1 cellular context compared by ENCODE assay signal in the genomic region with DNA sequence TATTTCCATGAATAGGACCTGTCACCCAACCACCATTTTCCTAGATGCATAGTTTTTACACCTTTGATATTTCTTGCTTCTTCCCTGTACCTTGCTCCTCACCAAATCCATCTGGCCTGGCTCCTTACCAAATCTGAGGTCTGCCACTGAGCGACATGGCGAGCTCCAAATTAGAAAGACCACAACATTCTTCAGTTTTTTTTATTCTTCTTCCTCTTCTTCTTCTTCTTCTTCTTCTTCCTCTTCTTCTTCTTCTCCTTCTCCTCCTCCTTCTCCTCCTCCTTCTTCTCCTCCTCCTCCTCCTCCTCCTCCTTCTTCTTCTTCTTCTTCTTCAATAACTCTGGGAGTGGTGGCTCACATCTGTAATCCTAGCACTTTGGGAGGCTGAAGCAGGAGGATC.
TF ChIP-seq lines count a peak whose summit lies in the region.

No MANE protein-coding gene starts in this region.

TF ChIP-seq in K562, 482 proteins besides CTCF, POLR2A, EP300 and RAD21 (continued from another document and continues in another):
- TF ChIP-seq, protein P1, sequence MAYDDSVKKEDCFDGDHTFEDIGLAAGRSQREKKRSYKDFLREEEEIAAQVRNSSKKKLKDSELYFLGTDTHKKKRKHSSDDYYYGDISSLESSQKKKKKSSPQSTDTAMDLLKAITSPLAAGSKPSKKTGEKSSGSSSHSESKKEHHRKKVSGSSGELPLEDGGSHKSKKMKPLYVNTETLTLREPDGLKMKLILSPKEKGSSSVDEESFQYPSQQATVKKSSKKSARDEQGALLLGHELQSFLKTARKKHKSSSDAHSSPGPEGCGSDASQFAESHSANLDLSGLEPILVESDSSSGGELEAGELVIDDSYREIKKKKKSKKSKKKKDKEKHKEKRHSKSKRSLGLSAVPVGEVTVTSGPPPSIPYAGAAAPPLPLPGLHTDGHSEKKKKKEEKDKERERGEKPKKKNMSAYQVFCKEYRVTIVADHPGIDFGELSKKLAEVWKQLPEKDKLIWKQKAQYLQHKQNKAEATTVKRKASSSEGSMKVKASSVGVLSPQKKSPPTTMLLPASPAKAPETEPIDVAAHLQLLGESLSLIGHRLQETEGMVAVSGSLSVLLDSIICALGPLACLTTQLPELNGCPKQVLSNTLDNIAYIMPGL (CRISPR knock-in tag; IDR thresholded peaks at IDR 0.05) = no peak
- TF ChIP-seq KDM1A (IDR thresholded peaks at IDR 0.05) = peak; percentile 60 to 64; a peak in 3 of 4 replicates
- TF ChIP-seq, protein P2, sequence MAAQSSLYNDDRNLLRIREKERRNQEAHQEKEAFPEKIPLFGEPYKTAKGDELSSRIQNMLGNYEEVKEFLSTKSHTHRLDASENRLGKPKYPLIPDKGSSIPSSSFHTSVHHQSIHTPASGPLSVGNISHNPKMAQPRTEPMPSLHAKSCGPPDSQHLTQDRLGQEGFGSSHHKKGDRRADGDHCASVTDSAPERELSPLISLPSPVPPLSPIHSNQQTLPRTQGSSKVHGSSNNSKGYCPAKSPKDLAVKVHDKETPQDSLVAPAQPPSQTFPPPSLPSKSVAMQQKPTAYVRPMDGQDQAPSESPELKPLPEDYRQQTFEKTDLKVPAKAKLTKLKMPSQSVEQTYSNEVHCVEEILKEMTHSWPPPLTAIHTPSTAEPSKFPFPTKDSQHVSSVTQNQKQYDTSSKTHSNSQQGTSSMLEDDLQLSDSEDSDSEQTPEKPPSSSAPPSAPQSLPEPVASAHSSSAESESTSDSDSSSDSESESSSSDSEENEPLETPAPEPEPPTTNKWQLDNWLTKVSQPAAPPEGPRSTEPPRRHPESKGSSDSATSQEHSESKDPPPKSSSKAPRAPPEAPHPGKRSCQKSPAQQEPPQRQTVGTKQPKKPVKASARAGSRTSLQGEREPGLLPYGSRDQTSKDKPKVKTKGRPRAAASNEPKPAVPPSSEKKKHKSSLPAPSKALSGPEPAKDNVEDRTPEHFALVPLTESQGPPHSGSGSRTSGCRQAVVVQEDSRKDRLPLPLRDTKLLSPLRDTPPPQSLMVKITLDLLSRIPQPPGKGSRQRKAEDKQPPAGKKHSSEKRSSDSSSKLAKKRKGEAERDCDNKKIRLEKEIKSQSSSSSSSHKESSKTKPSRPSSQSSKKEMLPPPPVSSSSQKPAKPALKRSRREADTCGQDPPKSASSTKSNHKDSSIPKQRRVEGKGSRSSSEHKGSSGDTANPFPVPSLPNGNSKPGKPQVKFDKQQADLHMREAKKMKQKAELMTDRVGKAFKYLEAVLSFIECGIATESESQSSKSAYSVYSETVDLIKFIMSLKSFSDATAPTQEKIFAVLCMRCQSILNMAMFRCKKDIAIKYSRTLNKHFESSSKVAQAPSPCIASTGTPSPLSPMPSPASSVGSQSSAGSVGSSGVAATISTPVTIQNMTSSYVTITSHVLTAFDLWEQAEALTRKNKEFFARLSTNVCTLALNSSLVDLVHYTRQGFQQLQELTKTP (IDR thresholded peaks at IDR 0.05; ENCODE audit: low read depth in 1 of 2, partially characterized antibody in 2 of 2) = peak in 1 of 2 experiments; percentile 43
- TF ChIP-seq, protein P3, sequence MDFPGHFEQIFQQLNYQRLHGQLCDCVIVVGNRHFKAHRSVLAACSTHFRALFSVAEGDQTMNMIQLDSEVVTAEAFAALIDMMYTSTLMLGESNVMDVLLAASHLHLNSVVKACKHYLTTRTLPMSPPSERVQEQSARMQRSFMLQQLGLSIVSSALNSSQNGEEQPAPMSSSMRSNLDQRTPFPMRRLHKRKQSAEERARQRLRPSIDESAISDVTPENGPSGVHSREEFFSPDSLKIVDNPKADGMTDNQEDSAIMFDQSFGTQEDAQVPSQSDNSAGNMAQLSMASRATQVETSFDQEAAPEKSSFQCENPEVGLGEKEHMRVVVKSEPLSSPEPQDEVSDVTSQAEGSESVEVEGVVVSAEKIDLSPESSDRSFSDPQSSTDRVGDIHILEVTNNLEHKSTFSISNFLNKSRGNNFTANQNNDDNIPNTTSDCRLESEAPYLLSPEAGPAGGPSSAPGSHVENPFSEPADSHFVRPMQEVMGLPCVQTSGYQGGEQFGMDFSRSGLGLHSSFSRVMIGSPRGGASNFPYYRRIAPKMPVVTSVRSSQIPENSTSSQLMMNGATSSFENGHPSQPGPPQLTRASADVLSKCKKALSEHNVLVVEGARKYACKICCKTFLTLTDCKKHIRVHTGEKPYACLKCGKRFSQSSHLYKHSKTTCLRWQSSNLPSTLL (IDR thresholded peaks at IDR 0.05) = peak; percentile 47; the same call in 1 of the 2 replicates
- no peak for TF ChIP-seq FOS (IDR thresholded peaks at IDR 0.05; ENCODE audit: extremely low read depth, insufficient read length)
- no peak for TF ChIP-seq SRSF3 (IDR thresholded peaks at IDR 0.05; ENCODE audit: insufficient read depth, low read length)
- TF ChIP-seq, protein P4, sequence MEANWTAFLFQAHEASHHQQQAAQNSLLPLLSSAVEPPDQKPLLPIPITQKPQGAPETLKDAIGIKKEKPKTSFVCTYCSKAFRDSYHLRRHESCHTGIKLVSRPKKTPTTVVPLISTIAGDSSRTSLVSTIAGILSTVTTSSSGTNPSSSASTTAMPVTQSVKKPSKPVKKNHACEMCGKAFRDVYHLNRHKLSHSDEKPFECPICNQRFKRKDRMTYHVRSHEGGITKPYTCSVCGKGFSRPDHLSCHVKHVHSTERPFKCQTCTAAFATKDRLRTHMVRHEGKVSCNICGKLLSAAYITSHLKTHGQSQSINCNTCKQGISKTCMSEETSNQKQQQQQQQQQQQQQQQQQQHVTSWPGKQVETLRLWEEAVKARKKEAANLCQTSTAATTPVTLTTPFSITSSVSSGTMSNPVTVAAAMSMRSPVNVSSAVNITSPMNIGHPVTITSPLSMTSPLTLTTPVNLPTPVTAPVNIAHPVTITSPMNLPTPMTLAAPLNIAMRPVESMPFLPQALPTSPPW (CRISPR knock-in tag; IDR thresholded peaks at IDR 0.05) = no peak
- no peak for TF ChIP-seq SIN3A (IDR thresholded peaks at IDR 0.05; ENCODE audit: borderline replicate concordance in 2 of 2, control insufficient read depth in 1 of 2, low read depth in 2 of 2, low read length in 2 of 2)
- TF ChIP-seq SMARCA4 (IDR thresholded peaks at IDR 0.05) = no peak
- no peak for TF ChIP-seq ZNF12 (CRISPR knock-in tag; IDR thresholded peaks at IDR 0.05)
- TF ChIP-seq RBM22 (IDR thresholded peaks at IDR 0.05; ENCODE audit: low read depth, low read length, poor library complexity, severe bottlenecking) = no peak
- no peak for TF ChIP-seq TBP (optimal IDR thresholded peaks at IDR 0.05; ENCODE audit: low read depth, low read length)
- peak; percentile 94 for TF ChIP-seq THRAP3 (IDR thresholded peaks at IDR 0.05; ENCODE audit: borderline replicate concordance)
- TF ChIP-seq BRCA1 (IDR thresholded peaks at IDR 0.05) = no peak
- no peak for TF ChIP-seq BRCA1 (CRISPR knock-in tag; IDR thresholded peaks at IDR 0.05)
- no peak for TF ChIP-seq STAT5A (IDR thresholded peaks at IDR 0.05; ENCODE audit: borderline replicate concordance, low read length)
- TF ChIP-seq HDAC6 (IDR thresholded peaks at IDR 0.05; ENCODE audit: low read depth, low read length) = no peak
- TF ChIP-seq ZNF239 (CRISPR knock-in tag; IDR thresholded peaks at IDR 0.05) = no peak
- TF ChIP-seq SMARCC2 (IDR thresholded peaks at IDR 0.05; ENCODE audit: low read depth) = no peak
- 0 out of 2 replicates have a peak, but pooled peaks have one; percentile 7 for TF ChIP-seq RAD51 (IDR thresholded peaks at IDR 0.05; ENCODE audit: borderline replicate concordance, low read depth)
- TF ChIP-seq NUFIP1 (IDR thresholded peaks at IDR 0.05; ENCODE audit: partially characterized antibody) = no peak
- TF ChIP-seq CBX3 (IDR thresholded peaks at IDR 0.05; ENCODE audit: borderline replicate concordance in 1 of 2, low read length in 2 of 2) = no peak
- TF ChIP-seq C11orf30 (IDR thresholded peaks at IDR 0.05; ENCODE audit: low read depth) = no peak
- TF ChIP-seq MTA2 (IDR thresholded peaks at IDR 0.05; ENCODE audit: low read depth) = peak; percentile 40
- TF ChIP-seq PHF20 (IDR thresholded peaks at IDR 0.05; ENCODE audit: partially characterized antibody) = no peak
- TF ChIP-seq PURB (CRISPR knock-in tag; IDR thresholded peaks at IDR 0.05; ENCODE audit: low read depth) = no peak
- no peak for TF ChIP-seq ZNF347 (CRISPR knock-in tag; IDR thresholded peaks at IDR 0.05; ENCODE audit: low read depth)
- no peak for TF ChIP-seq SOX6 (IDR thresholded peaks at IDR 0.05)
- TF ChIP-seq ZNF197 (CRISPR knock-in tag; IDR thresholded peaks at IDR 0.05; ENCODE audit: low read depth) = no peak
- 0 out of 2 replicates have a peak, but pooled peaks have one; percentile 30 for TF ChIP-seq RHOXF2B (CRISPR knock-in tag; conservative IDR thresholded peaks at IDR 0.05)
- no peak for TF ChIP-seq ZNF324 (CRISPR knock-in tag; IDR thresholded peaks at IDR 0.05)
- TF ChIP-seq ETS2 (tag; IDR thresholded peaks at IDR 0.05; ENCODE audit: borderline replicate concordance, poor library complexity, severe bottlenecking) = no peak
- no peak for TF ChIP-seq KLF1 (tag; IDR thresholded peaks at IDR 0.05)
- TF ChIP-seq BCOR (IDR thresholded peaks at IDR 0.05) = peak; percentile 53; the same call in 1 of the 2 replicates
- TF ChIP-seq NEUROD1 (IDR thresholded peaks at IDR 0.05; ENCODE audit: borderline replicate concordance, low read depth, low read length, partially characterized antibody) = no peak
- TF ChIP-seq HNRNPLL (IDR thresholded peaks at IDR 0.05; ENCODE audit: low read depth, low read length, poor library complexity, severe bottlenecking) = no peak
- no peak for TF ChIP-seq ZNF253 (CRISPR knock-in tag; conservative IDR thresholded peaks at IDR 0.05)
- TF ChIP-seq GABPA (tag; conservative IDR thresholded peaks at IDR 0.05; ENCODE audit: low read depth) = no peak
- TF ChIP-seq MIER1 (IDR thresholded peaks at IDR 0.05; ENCODE audit: low read depth) = 0 out of 2 replicates have a peak, but pooled peaks have one; percentile 20
- peak; percentile 83 for TF ChIP-seq ARID2 (IDR thresholded peaks at IDR 0.05)
- TF ChIP-seq HNRNPH1 (optimal IDR thresholded peaks at IDR 0.05; ENCODE audit: low read depth, low read length) = no peak
- TF ChIP-seq, protein P5, sequence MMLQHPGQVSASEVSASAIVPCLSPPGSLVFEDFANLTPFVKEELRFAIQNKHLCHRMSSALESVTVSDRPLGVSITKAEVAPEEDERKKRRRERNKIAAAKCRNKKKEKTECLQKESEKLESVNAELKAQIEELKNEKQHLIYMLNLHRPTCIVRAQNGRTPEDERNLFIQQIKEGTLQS (IDR thresholded peaks at IDR 0.05) = no peak
- TF ChIP-seq, protein P5 (CRISPR knock-in tag; conservative IDR thresholded peaks at IDR 0.05) = no peak
- no peak for TF ChIP-seq ZNF584 (CRISPR knock-in tag; IDR thresholded peaks at IDR 0.05; ENCODE audit: low read depth)
- no peak for TF ChIP-seq ZNF785 (CRISPR knock-in tag; IDR thresholded peaks at IDR 0.05)
- TF ChIP-seq L3MBTL2 (IDR thresholded peaks at IDR 0.05) = no peak
- TF ChIP-seq ARNT (IDR thresholded peaks at IDR 0.05) = peak in 1 of 2 experiments; percentile 61; a peak in 1 of 4 replicates
- no peak for TF ChIP-seq MTA3 (IDR thresholded peaks at IDR 0.05; ENCODE audit: borderline replicate concordance)
- no peak for TF ChIP-seq NONO (IDR thresholded peaks at IDR 0.05; ENCODE audit: low read depth in 2 of 2, low read length in 1 of 2)
- TF ChIP-seq ZKSCAN8 (CRISPR knock-in tag; IDR thresholded peaks at IDR 0.05) = no peak
- TF ChIP-seq ZKSCAN1 (IDR thresholded peaks at IDR 0.05; ENCODE audit: low read depth, low read length) = no peak
- TF ChIP-seq, protein P6, sequence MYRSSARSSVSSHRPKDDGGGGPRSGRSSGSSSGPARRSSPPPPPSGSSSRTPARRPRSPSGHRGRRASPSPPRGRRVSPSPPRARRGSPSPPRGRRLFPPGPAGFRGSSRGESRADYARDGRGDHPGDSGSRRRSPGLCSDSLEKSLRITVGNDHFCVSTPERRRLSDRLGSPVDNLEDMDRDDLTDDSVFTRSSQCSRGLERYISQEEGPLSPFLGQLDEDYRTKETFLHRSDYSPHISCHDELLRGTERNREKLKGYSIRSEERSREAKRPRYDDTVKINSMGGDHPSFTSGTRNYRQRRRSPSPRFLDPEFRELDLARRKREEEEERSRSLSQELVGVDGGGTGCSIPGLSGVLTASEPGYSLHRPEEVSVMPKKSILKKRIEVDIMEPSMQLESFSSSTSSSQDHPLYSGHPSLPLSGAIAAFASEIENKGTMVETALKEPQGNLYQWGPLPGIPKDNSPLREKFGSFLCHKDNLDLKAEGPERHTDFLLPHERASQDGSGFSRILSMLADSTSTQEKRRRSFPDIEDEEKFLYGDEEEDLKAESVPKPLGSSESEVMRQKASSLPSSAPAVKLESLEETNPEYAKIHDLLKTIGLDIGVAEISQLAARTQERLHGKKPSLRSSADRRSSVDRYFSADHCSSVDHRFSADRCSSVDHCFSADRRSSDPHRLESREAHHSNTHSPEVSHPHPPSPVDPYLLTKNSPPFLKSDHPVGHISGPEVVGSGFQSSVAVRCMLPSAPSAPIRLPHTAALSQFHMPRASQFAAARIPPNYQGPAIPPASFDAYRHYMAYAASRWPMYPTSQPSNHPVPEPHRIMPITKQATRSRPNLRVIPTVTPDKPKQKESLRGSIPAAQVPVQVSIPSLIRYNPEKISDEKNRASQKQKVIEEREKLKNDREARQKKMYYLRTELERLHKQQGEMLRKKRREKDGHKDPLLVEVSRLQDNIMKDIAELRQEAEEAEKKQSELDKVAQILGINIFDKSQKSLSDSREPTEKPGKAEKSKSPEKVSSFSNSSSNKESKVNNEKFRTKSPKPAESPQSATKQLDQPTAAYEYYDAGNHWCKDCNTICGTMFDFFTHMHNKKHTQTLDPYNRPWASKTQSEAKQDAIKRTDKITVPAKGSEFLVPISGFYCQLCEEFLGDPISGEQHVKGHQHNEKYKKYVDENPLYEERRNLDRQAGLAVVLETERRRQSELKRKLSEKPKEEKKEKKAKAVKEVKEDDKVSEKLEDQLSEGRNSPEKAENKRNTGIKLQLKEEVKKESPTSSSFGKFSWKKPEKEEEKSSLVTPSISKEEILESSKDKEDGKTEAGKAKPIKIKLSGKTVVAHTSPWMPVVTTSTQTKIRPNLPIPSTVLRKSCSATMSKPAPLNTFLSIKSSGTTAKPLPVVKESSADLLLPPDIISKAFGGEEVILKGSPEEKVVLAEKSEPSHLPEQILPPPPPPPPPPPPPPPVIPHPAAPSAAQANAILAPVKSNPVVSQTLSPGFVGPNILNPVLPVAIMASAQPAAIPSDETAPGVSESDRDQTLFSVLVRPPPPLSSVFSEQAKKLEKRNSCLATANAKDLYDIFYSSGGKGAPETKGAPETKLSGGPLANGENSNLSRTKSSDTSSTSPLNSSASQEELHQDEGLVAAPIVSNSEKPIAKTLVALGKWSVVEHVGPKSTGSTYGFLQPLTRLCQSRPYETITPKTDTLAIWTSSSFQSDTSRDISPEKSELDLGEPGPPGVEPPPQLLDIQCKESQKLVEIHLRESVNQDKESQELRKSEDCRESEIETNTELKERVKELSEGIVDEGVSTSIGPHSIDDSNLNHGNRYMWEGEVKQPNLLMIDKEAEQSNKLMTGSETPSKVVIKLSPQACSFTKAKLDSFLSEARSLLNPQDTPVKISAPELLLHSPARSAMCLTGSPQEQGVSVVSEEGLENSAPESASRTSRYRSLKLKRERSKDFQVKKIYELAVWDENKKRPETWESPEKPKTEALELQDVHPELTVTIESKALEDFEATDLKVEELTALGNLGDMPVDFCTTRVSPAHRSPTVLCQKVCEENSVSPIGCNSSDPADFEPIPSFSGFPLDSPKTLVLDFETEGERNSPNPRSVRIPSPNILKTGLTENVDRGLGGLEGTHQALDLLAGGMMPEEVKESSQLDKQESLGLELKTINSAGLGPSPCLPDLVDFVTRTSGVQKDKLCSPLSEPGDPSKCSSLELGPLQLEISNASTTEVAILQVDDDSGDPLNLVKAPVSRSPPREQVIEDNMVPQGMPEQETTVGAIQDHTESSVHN (IDR thresholded peaks at IDR 0.05; ENCODE audit: borderline replicate concordance in 1 of 2, low read depth in 1 of 2) = no peak
